1 cellular context compared by ENCODE assay signal in the genomic region with DNA sequence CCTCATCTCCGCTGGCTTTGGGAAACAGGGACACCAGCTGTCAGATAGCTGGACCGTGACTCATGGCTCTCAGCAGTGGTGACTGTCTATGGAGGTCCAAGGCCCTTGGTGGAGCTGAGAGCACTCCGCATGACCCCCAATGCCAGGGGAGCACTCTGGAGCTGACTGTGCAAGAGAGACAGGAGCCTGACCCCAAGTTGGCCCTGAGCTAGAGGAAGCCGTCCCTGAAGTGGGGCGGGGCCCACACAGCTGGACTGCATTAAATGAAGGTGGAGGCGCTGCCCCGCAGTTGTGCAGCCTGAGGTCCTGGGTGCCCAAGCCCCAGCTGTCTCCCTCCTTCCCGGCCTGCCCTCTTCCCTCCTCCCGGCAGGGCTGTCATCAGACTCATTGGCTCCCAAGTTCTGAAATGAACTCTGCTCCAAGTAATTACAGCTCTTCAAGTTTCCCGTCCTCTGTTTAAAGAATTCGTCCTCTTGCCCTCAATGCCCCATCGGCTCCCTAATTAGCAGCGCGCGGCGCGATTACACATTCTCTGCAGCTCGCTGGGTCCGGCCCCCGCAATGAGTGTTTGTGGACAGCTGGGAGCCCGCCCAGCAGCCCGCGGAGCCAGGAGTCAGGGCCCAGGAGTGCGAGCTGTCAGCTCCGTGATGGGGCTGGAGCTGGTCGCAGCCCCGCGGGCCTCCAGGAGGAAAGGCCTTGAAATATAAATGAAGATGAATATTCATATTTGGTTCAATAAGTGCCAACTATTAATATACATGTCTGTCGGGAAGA.
TF ChIP-seq lines count a peak whose summit lies in the region.

No MANE protein-coding gene starts in this region.

TF ChIP-seq in H1, 55 proteins besides CTCF, POLR2A, EP300 and RAD21:
- TF ChIP-seq, protein P1, sequence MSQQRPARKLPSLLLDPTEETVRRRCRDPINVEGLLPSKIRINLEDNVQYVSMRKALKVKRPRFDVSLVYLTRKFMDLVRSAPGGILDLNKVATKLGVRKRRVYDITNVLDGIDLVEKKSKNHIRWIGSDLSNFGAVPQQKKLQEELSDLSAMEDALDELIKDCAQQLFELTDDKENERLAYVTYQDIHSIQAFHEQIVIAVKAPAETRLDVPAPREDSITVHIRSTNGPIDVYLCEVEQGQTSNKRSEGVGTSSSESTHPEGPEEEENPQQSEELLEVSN (IDR thresholded peaks at IDR 0.05) = no peak
- TF ChIP-seq TAF1 (IDR thresholded peaks at IDR 0.05; ENCODE audit: low read depth, low read length) (no peak), BRCA1 (IDR thresholded peaks at IDR 0.05; ENCODE audit: low read depth, low read length) (no peak), KDM5A (IDR thresholded peaks at IDR 0.05; ENCODE audit: low read length) (no peak), TAF7 (optimal IDR thresholded peaks at IDR 0.05; ENCODE audit: borderline replicate concordance, low read depth, low read length) (no peak)
- TF ChIP-seq, protein P2, sequence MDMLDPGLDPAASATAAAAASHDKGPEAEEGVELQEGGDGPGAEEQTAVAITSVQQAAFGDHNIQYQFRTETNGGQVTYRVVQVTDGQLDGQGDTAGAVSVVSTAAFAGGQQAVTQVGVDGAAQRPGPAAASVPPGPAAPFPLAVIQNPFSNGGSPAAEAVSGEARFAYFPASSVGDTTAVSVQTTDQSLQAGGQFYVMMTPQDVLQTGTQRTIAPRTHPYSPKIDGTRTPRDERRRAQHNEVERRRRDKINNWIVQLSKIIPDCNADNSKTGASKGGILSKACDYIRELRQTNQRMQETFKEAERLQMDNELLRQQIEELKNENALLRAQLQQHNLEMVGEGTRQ (IDR thresholded peaks at IDR 0.05; ENCODE audit: low read length) = no peak
- TF ChIP-seq, protein P3, sequence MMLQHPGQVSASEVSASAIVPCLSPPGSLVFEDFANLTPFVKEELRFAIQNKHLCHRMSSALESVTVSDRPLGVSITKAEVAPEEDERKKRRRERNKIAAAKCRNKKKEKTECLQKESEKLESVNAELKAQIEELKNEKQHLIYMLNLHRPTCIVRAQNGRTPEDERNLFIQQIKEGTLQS (IDR thresholded peaks at IDR 0.05; ENCODE audit: insufficient read depth, low read depth, low read length) = no peak
TF ChIP-seq in H1: peak in this region for 0.
